Comparison of ENCODE assay signal across 15 cellular contexts in genomic region chr20:59174975-59175374, GRCh38.
"Had no signal": no experiment of that assay in that cellular context is flagged by ENCODE, and none has a peak within 500 bp of the region (broad histone marks: within the 10 kb centered on the region; RNA-seq: fewer than 3 reads in every experiment).

No MANE protein-coding gene starts in this region.

- H3K27me3 Mint-ChIP-seq: memory B cell had no signal

- H3K4me3 Mint-ChIP-seq: memory B cell, nephron progenitor cell had no signal

- H3K27ac Mint-ChIP-seq: memory B cell, nephron progenitor cell had no signal

- ATAC-seq: left lung had no signal

- DNase-seq: activated CD4-positive, alpha-beta T cell treated with anti-CD3 and anti-CD28 coated beads for 48 hours; activated gamma-delta T cell treated with Interleukin-2 at 50 U/mL for 16 hours; adrenal gland; dorsolateral prefrontal cortex; hippocampal formation; kidney; left lung; nephron progenitor cell; occipital lobe; SHP77 treated with DMSO at 0.1 percent for 48 hours; stimulated activated CD4-positive, alpha-beta T cell treated with anti-CD3 and anti-CD28 coated beads, Interleukin-2, amount 100 ng/mL, for 48 hours; trophoblast cell had no signal

- H3K27ac ChIP-seq: adrenal gland, dorsolateral prefrontal cortex, esophagus muscularis mucosa, left lung, suprapubic skin had no signal
